Comparison of ENCODE assay signal across 10 cellular contexts in the genomic region with DNA sequence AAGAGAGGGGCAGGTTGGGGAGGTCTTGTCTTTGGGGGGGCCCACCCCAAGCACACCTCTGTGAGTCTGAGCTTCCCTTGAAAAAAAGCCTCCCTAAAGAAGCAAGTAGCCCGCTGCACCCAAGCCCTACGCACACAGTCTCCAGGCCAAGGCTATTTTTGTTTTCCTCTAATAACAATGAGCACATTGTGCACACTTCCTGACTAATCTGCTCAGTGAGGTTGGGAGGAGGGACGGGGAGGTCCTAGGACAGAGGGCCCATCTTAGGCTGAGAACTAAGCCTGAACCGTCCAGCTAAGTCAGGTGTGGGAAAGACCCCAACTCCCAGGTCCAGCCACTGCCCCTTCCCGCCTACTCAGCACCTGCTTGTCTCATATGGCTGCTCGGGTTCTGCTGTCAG.
A peak's percentile ranks its signal among the peaks of the same experiment; 100 is the strongest.
DNase-seq lines count a peak whose midpoint lies in the region; ATAC-seq and TF ChIP-seq lines count a peak whose summit lies in the region.
"Had no signal": no experiment of that assay in that cellular context is flagged by ENCODE, and none has a peak within 500 bp of the region (broad histone marks: within the 10 kb centered on the region; RNA-seq: fewer than 3 reads in every experiment).

No MANE protein-coding gene starts in this region.

- peaks cover 81% of the 10 kb centered on the region for H3K4me1 ChIP-seq in left ventricle myocardium inferior
- no peaks in the 10 kb centered on the region for H3K4me1 ChIP-seq in BE2C

- no peaks in the 10 kb centered on the region for H3K9me3 ChIP-seq in left ventricle myocardium inferior (replicated peaks)
- H3K9me3 ChIP-seq in BE2C = no peaks in the 10 kb centered on the region; the same call in 1 of the 2 replicates

- peak overlapping the region; percentile 61 for H3K4me3 Mint-ChIP-seq in Calu3 (ENCODE audit: low read depth, unreplicated experiment)

- no TSS peak for BruUV-seq in Calu3 (replicated peaks; lab: Mats Ljungman, UMichigan)

- H3K4me1 Mint-ChIP-seq in Calu3 (ENCODE audit: low read depth, unreplicated experiment) = peaks cover 56% of the 10 kb centered on the region

- intact Hi-C loops in Calu3 (cut with micrococcal nuclease; ENCODE audit: unreplicated experiment) (loop anchor here (2.0 kb wide), 1 partner anchor 35 kb away; no protein-coding TSS in a partner anchor), left ventricle myocardium inferior (cut with micrococcal nuclease) (no loop called here)

- CTCF ChIA-PET in Calu3 (lab: Charles Lee) = interaction anchor here (0.6 to 5.5 kb wide), 15 partner anchors 10 to 973 kb away, joined by 3 to 60 read pairs (median 4); no protein-coding TSS in a partner anchor

- H3K36me3 ChIP-seq in left ventricle myocardium inferior (no peaks in the 10 kb centered on the region), BE2C (no peaks in the 10 kb centered on the region)

- peak overlapping the region; percentile 41 for H3K4me3 ChIP-seq in left ventricle myocardium inferior
- H3K4me3 ChIP-seq in BE2C (ENCODE audit: low read depth, low read length) = no peak overlapping the region

- no peak for TF ChIP-seq CTCF in Calu3 (IDR thresholded peaks at IDR 0.05; ENCODE audit: unreplicated experiment)
- TF ChIP-seq CTCF in left ventricle myocardium inferior (IDR thresholded peaks at IDR 0.05; ENCODE audit: borderline replicate concordance) = no peak
- no peak for TF ChIP-seq CTCF in BE2C (IDR thresholded peaks at IDR 0.05; ENCODE audit: low read depth, low read length)

- H3K27ac Mint-ChIP-seq in Calu3 (ENCODE audit: unreplicated experiment) = peak overlapping the region; percentile 99

- peak overlapping the region; percentile 94 for H3K27ac ChIP-seq in left ventricle myocardium inferior (replicated peaks)

- H3K27me3 Mint-ChIP-seq in Calu3 (ENCODE audit: unreplicated experiment) = no peaks in the 10 kb centered on the region

- peak; percentile 81 for DNase-seq in Calu3
- peak in 39 of 58 donors; percentile 17 to 84 (median 45) for DNase-seq in anterior cingulate cortex (lab: John Stamatoyannopoulos, UW)
- peak; percentile 71 for DNase-seq in left ventricle myocardium inferior
- DNase-seq in pons (ENCODE audit: low spot score) = peak; percentile 98
- no peak for DNase-seq in NCI-H2081 treated with DMSO at 0.1 percent for 48 hours (lab: John Stamatoyannopoulos, UW)
- DNase-seq in BE2C = no peak
- no peak for DNase-seq in activated naive CD4-positive, alpha-beta T cell treated with Interleukin-2 at 50 U/mL for 16 hours
- DNase-seq: NCI-H345; stimulated activated naive CD4-positive, alpha-beta T cell had no signal

- no peaks in the 10 kb centered on the region for H3K27me3 ChIP-seq in left ventricle myocardium inferior (ENCODE audit: low read depth)
- no peaks in the 10 kb centered on the region for H3K27me3 ChIP-seq in BE2C

- peaks cover 30% of the 10 kb centered on the region for H3K36me3 Mint-ChIP-seq in Calu3 (ENCODE audit: insufficient read depth, unreplicated experiment)

- H3K9me3 Mint-ChIP-seq in Calu3 (ENCODE audit: low read depth, unreplicated experiment) = no peaks in the 10 kb centered on the region

- no peak for ATAC-seq in GM19455 (IDR thresholded peaks at IDR 0.05; ENCODE audit: unreplicated experiment)

Comparison
In these comparisons a context has a peak if more than half of its experiments do, and no peak if none do; other contexts are left out.
1. DNase-seq: peak in Calu3 (single experiment), anterior cingulate cortex (39 of 58), left ventricle myocardium inferior (single experiment) and pons (single experiment); none in NCI-H2081 treated with DMSO at 0.1 percent for 48 hours (single experiment), BE2C (single experiment) and activated naive CD4-positive, alpha-beta T cell treated with Interleukin-2 at 50 U/mL for 16 hours (single experiment).